ENCODE assay signal across 8 cellular contexts in genomic region chr5:132813599-132814440, GRCh38. TPM values are rescaled to one million over a fixed set of nuclear protein-coding genes. Genes with fewer than 3 reads are reported as not detected.
A peak's percentile ranks its signal among the peaks of the same experiment; 100 is the strongest.
DNase-seq lines count a peak whose midpoint lies in the region; ATAC-seq lines count a peak whose summit lies in the region.

No MANE protein-coding gene starts in this region.

- H3K4me1 Mint-ChIP-seq in CD4-positive, alpha-beta memory T cell = peaks cover 8 to 14% (median 10%) of the 10 kb centered on the region in 4 donors

- ATAC-seq in HG03045 (IDR thresholded peaks at IDR 0.05; ENCODE audit: unreplicated experiment) = peak; percentile 53
- ATAC-seq in HG03442 (IDR thresholded peaks at IDR 0.05; ENCODE audit: unreplicated experiment) = no peak
- ATAC-seq in GM19023 (IDR thresholded peaks at IDR 0.05; ENCODE audit: unreplicated experiment) = no peak

- no peak overlapping the region for H3K27ac Mint-ChIP-seq in CD4-positive, alpha-beta memory T cell

- no peaks in the 10 kb centered on the region for H3K36me3 ChIP-seq in CD4-positive, alpha-beta memory T cell (ENCODE audit: insufficient read depth, low read length)

- H3K27me3 ChIP-seq in CD4-positive, alpha-beta memory T cell (ENCODE audit: insufficient read depth, low read length) = peaks cover 26% of the 10 kb centered on the region

- H3K9me3 Mint-ChIP-seq in CD4-positive, alpha-beta memory T cell = no peaks in the 10 kb centered on the region

- peaks cover 13% of the 10 kb centered on the region for H3K4me1 ChIP-seq in CD4-positive, alpha-beta memory T cell (ENCODE audit: insufficient read depth, low read length)

- H3K27me3 Mint-ChIP-seq in CD4-positive, alpha-beta memory T cell = peaks cover 32 to 34% of the 10 kb centered on the region in 2 donors

- CTCF ChIA-PET in CD4-positive, alpha-beta memory T cell (lab: Charles Lee; ENCODE audit: partially characterized antibody) = interaction anchor here (1.2 to 1.4 kb wide), 2 partner anchors 66 to 67 kb away, joined by 3 read pairs; partner anchors contain the start of gene CCNI2

- peak overlapping the region in 3 of 8 donors; percentile 32 to 66 (median 59) for H3K4me3 Mint-ChIP-seq in CD4-positive, alpha-beta memory T cell

- DNase-seq in CD4-positive, alpha-beta memory T cell = peak; percentile 29 to 41 (median 38)
- peak in 36 of 56 donors; percentile 27 to 77 (median 56) for DNase-seq in amygdala (lab: John Stamatoyannopoulos, UW)
- DNase-seq in iPS-NIHi7 (ENCODE audit: extremely low spot score) = peak; percentile 59
- DNase-seq in stimulated activated CD8-positive, alpha-beta memory T cell treated with anti-CD3 and anti-CD28 coated beads, Interleukin-4, amount 100 ng/mL, for 48 hours = peak; percentile 50
- no peak for DNase-seq in effector CD4-positive, alpha-beta T cell

- no peak overlapping the region for H3K27ac ChIP-seq in CD4-positive, alpha-beta memory T cell (ENCODE audit: low read depth, low read length)

- H3K4me3 ChIP-seq in CD4-positive, alpha-beta memory T cell (ENCODE audit: low read length in 2 of 2) = no peak overlapping the region

- POLR2A ChIA-PET in CD4-positive, alpha-beta memory T cell (lab: Charles Lee; ENCODE audit: partially characterized antibody) = interaction anchor here (0.7 to 1.1 kb wide), 5 partner anchors 10 to 323 kb away, joined by 3 read pairs; partner anchors contain the start of genes CCNI2 and IRF1

- intact Hi-C loops in CD4-positive, alpha-beta memory T cell (cut with micrococcal nuclease) = no loop called here

- no peaks in the 10 kb centered on the region for H3K36me3 Mint-ChIP-seq in CD4-positive, alpha-beta memory T cell

- H3K9me3 ChIP-seq in CD4-positive, alpha-beta memory T cell (ENCODE audit: control insufficient read depth in 1 of 2, low read length in 2 of 2) = no peaks in the 10 kb centered on the region

RNA-seq across cellular contexts. Expression of gene SOWAHA, which starts 0.7 kb away (rescaled TPM):
- total RNA-seq in CD4-positive, alpha-beta memory T cell = not detected
- polyA plus RNA-seq in CD4-positive, alpha-beta memory T cell = under 1 TPM in 1 of 2 donors, not detected in 1; 0.06 TPM

RNA-seq across cellular contexts. Expression of gene SHROOM1, which starts 16.6 kb away (rescaled TPM):
- total RNA-seq in CD4-positive, alpha-beta memory T cell = under 1 TPM in 1 of 2 experiments, not detected in 1; 0.49 TPM
- polyA plus RNA-seq in CD4-positive, alpha-beta memory T cell = not detected

RNA-seq across cellular contexts. Expression of gene SEPTIN8, which starts 36.8 kb away (rescaled TPM):
- total RNA-seq in CD4-positive, alpha-beta memory T cell = 10 to 100 TPM; 12.6 to 13.8 TPM
- polyA plus RNA-seq in CD4-positive, alpha-beta memory T cell = 1 to 10 TPM; 1.1 to 3.3 TPM

RNA-seq across cellular contexts. Expression of gene GDF9, which starts 52.4 kb away (rescaled TPM):
- total RNA-seq in CD4-positive, alpha-beta memory T cell = 1 to 10 TPM; 1.1 to 1.9 TPM
- polyA plus RNA-seq in CD4-positive, alpha-beta memory T cell = under 1 TPM; 0.13 to 0.30 TPM

RNA-seq across cellular contexts. Expression of gene UQCRQ, which starts 52.6 kb away (rescaled TPM):
- total RNA-seq in CD4-positive, alpha-beta memory T cell = 100 to 1,000 TPM; 124 to 127 TPM
- 100 to 1,000 TPM; 471 to 536 TPM for polyA plus RNA-seq in CD4-positive, alpha-beta memory T cell
